ENCODE assay signal across 17 cellular contexts in genomic region chr4:1851575-1852415, GRCh38. TPM values are rescaled to one million over a fixed set of nuclear protein-coding genes. Genes with fewer than 3 reads are reported as not detected.
A peak's percentile ranks its signal among the peaks of the same experiment; 100 is the strongest.
DNase-seq lines count a peak whose midpoint lies in the region; ATAC-seq, FAIRE-seq and TF ChIP-seq lines count a peak whose summit lies in the region.
"Had no signal": no experiment of that assay in that cellular context is flagged by ENCODE, and none has a peak within 500 bp of the region (broad histone marks: within the 10 kb centered on the region; RNA-seq: fewer than 3 reads in every experiment).

No MANE protein-coding gene starts in this region.

- no peak for DNase-seq in activated naive CD8-positive, alpha-beta T cell treated with anti-CD3 and anti-CD28 coated beads for 36 hours
- DNase-seq in T-helper 17 cell (no peak), kidney (no peak), testis (no peak), NCI-H2107 treated with DMSO at 0.1 percent for 48 hours (lab: John Stamatoyannopoulos, UW; ENCODE audit: unreplicated experiment) (no peak), NCI-H1436 (lab: John Stamatoyannopoulos, UW) (no peak)
- DNase-seq: activated CD4-positive, alpha-beta T cell treated with anti-CD3 and anti-CD28 coated beads, Interleukin-2, amount 50 U/mL, for 48 hours; activated gamma-delta T cell; cerebellar nuclear complex; glutamatergic neuron; NCI-H1092 treated with DMSO at 0.1 percent for 48 hours; NCI-H510A; stimulated activated CD4-positive, alpha-beta T cell treated with anti-CD3 and anti-CD28 coated beads, Interleukin-15, amount 100 ng/mL, for 24 hours had no signal

- no peak for ATAC-seq in T-helper 17 cell
- ATAC-seq in GM19035 (IDR thresholded peaks at IDR 0.05; ENCODE audit: unreplicated experiment), result no peak

- H3K36me3 ChIP-seq in kidney (ENCODE audit: control insufficient read depth in 1 of 2, insufficient read depth in 2 of 2, low read length in 2 of 2) (peaks cover under 1% of the 10 kb centered on the region in 2 donors), testis (ENCODE audit: low read depth, missing control alignments) (no peaks in the 10 kb centered on the region)
- H3K36me3 ChIP-seq: neutrophil had no signal

- peaks cover 38% of the 10 kb centered on the region for H3K4me1 Mint-ChIP-seq in activated naive CD8-positive, alpha-beta T cell (ENCODE audit: low read depth)
- H3K4me1 Mint-ChIP-seq in activated naive CD8-positive, alpha-beta T cell treated with anti-CD3 and anti-CD28 coated beads for 36 hours, result peaks cover 34% of the 10 kb centered on the region
- H3K4me1 Mint-ChIP-seq in T-helper 17 cell, result peaks cover 21% of the 10 kb centered on the region

- H3K4me3 ChIP-seq in kidney (ENCODE audit: low read length in 2 of 2) (no peak overlapping the region), testis (no peak overlapping the region)

- peaks cover 4% of the 10 kb centered on the region for H3K36me3 Mint-ChIP-seq in activated naive CD8-positive, alpha-beta T cell
- peaks cover 19% of the 10 kb centered on the region for H3K36me3 Mint-ChIP-seq in activated naive CD8-positive, alpha-beta T cell treated with anti-CD3 and anti-CD28 coated beads for 36 hours
- no peaks in the 10 kb centered on the region for H3K36me3 Mint-ChIP-seq in T-helper 17 cell (ENCODE audit: low read depth)

- no peak for FAIRE-seq in kidney (lab: Jason Lieb, UNC)

- peak overlapping the region; percentile 56 for H3K4me3 Mint-ChIP-seq in activated naive CD8-positive, alpha-beta T cell
- H3K4me3 Mint-ChIP-seq in activated naive CD8-positive, alpha-beta T cell treated with anti-CD3 and anti-CD28 coated beads for 36 hours, result no peak overlapping the region
- H3K4me3 Mint-ChIP-seq in T-helper 17 cell, result no peak overlapping the region
- H3K4me3 Mint-ChIP-seq: T-helper 2 cell treated with Interferon-gamma antibody and Interleukin-4, amounts not matched to agents 5 μg/mL and 100 μg/mL, for 36 hours had no signal

- H3K27ac Mint-ChIP-seq in activated naive CD8-positive, alpha-beta T cell, result no peak overlapping the region
- no peak overlapping the region for H3K27ac Mint-ChIP-seq in activated naive CD8-positive, alpha-beta T cell treated with anti-CD3 and anti-CD28 coated beads for 36 hours
- peak overlapping the region; percentile 39 for H3K27ac Mint-ChIP-seq in T-helper 17 cell
- H3K27ac Mint-ChIP-seq: T-helper 2 cell treated with Interferon-gamma antibody and Interleukin-4, amounts not matched to agents 5 μg/mL and 100 μg/mL, for 36 hours had no signal

- no peaks in the 10 kb centered on the region for H3K9me3 ChIP-seq in T-helper 17 cell (ENCODE audit: control insufficient read depth, low read length, poor library complexity, severe bottlenecking)
- no peaks in the 10 kb centered on the region for H3K9me3 ChIP-seq in kidney (ENCODE audit: control insufficient read depth in 1 of 2, low read length in 2 of 2)
- no peaks in the 10 kb centered on the region for H3K9me3 ChIP-seq in testis
- H3K9me3 ChIP-seq: neutrophil had no signal

- TF ChIP-seq CTCF in kidney (IDR thresholded peaks at IDR 0.05; ENCODE audit: borderline replicate concordance, extremely low read depth, insufficient read depth) (no peak), testis (IDR thresholded peaks at IDR 0.05) (no peak)

- H3K27me3 Mint-ChIP-seq in activated naive CD8-positive, alpha-beta T cell, result no peaks in the 10 kb centered on the region
- H3K27me3 Mint-ChIP-seq in activated naive CD8-positive, alpha-beta T cell treated with anti-CD3 and anti-CD28 coated beads for 36 hours, result no peaks in the 10 kb centered on the region
- no peaks in the 10 kb centered on the region for H3K27me3 Mint-ChIP-seq in T-helper 17 cell

- no peaks in the 10 kb centered on the region for H3K27me3 ChIP-seq in testis
- H3K27me3 ChIP-seq: neutrophil had no signal

- H3K4me1 ChIP-seq in kidney (ENCODE audit: control insufficient read depth in 1 of 2, insufficient read depth in 1 of 2, low read depth in 1 of 2, low read length in 2 of 2) (peaks cover 7 to 32% of the 10 kb centered on the region in 2 donors), testis (peaks cover 35% of the 10 kb centered on the region)

- no peaks in the 10 kb centered on the region for H3K9me3 Mint-ChIP-seq in activated naive CD8-positive, alpha-beta T cell (ENCODE audit: low read depth)
- no peaks in the 10 kb centered on the region for H3K9me3 Mint-ChIP-seq in activated naive CD8-positive, alpha-beta T cell treated with anti-CD3 and anti-CD28 coated beads for 36 hours
- H3K9me3 Mint-ChIP-seq: T-helper 2 cell treated with Interferon-gamma antibody and Interleukin-4, amounts not matched to agents 5 μg/mL and 100 μg/mL, for 36 hours had no signal

- H3K9ac ChIP-seq in kidney (ENCODE audit: low read length in 2 of 2), result peak overlapping the region in 1 of 2 donors; percentile 34

- no peak for TF ChIP-seq POLR2A in testis (IDR thresholded peaks at IDR 0.05)

- H3K27ac ChIP-seq in kidney (ENCODE audit: low read depth in 2 of 2, low read length in 2 of 2), result peak overlapping the region; percentile 59 to 71
- H3K27ac ChIP-seq in testis, result peak overlapping the region; percentile 59 to 77
- H3K27ac ChIP-seq: neutrophil had no signal

- intact Hi-C loops in kidney (cut with DNase I) (no loop called here), testis (cut with DNase I; ENCODE audit: low total_unique reads) (no loop called here)

- WGBS in testis, 2 donors, result 72 to 73% methylated on average over 16 of the region's 16 CpGs

RNA-seq across cellular contexts. Expression of gene LETM1, which starts 4.2 kb away (rescaled TPM):
- total RNA-seq in activated naive CD8-positive, alpha-beta T cell treated with anti-CD3 and anti-CD28 coated beads for 36 hours, result 10 to 100 TPM; 76.6 to 77.3 TPM
- total RNA-seq in T-helper 17 cell (10 to 100 TPM; 34.4 to 41.4 TPM), kidney (46.4 TPM), testis (100 to 1,000 TPM in 1 of 2 donors, 10 to 100 TPM in 1; 90.7 to 124 TPM)
- polyA plus RNA-seq in kidney (ENCODE audit: insufficient read depth, low read depth, low replicate concordance) (20.0 TPM), testis (ENCODE audit: insufficient read depth, low read depth, low replicate concordance) (38.1 TPM)

RNA-seq across cellular contexts. Expression of gene NSD2, which starts 19.4 kb away (rescaled TPM):
- 100 to 1,000 TPM; 181 to 184 TPM for total RNA-seq in activated naive CD8-positive, alpha-beta T cell treated with anti-CD3 and anti-CD28 coated beads for 36 hours
- 10 to 100 TPM; 55.0 to 62.2 TPM for total RNA-seq in T-helper 17 cell
- total RNA-seq in kidney, result 51.2 TPM
- 5.5 TPM for polyA plus RNA-seq in kidney (ENCODE audit: insufficient read depth, low read depth, low replicate concordance)
- total RNA-seq in testis, result 100 to 1,000 TPM; 124 to 144 TPM
- polyA plus RNA-seq in testis (ENCODE audit: insufficient read depth, low read depth, low replicate concordance), result 108 TPM

RNA-seq across cellular contexts. Expression of gene FGFR3, which starts 58.7 kb away (rescaled TPM):
- total RNA-seq in activated naive CD8-positive, alpha-beta T cell treated with anti-CD3 and anti-CD28 coated beads for 36 hours, result not detected
- total RNA-seq in T-helper 17 cell, result under 1 TPM in 1 of 2 donors, not detected in 1; 0.12 TPM
- 25.5 TPM for total RNA-seq in kidney
- 28.5 TPM for polyA plus RNA-seq in kidney (ENCODE audit: insufficient read depth, low read depth, low replicate concordance)
- 10 to 100 TPM; 79.6 to 93.7 TPM for total RNA-seq in testis
- polyA plus RNA-seq in testis (ENCODE audit: insufficient read depth, low read depth, low replicate concordance), result 39.2 TPM

Comparison
In these comparisons a context has a peak if more than half of its experiments do, and no peak if none do; other contexts are left out.
1. RNA of gene FGFR3, which starts 58.7 kb away (total RNA-seq): 79.6 to 93.7 TPM in testis and 25.5 TPM in kidney (single experiment); 0.12 TPM in T-helper 17 cell and not detected in activated naive CD8-positive, alpha-beta T cell treated with anti-CD3 and anti-CD28 coated beads for 36 hours; every median in the first group is over 10 times any median in the second.